8 cellular contexts compared by ENCODE assay signal in the genomic region with DNA sequence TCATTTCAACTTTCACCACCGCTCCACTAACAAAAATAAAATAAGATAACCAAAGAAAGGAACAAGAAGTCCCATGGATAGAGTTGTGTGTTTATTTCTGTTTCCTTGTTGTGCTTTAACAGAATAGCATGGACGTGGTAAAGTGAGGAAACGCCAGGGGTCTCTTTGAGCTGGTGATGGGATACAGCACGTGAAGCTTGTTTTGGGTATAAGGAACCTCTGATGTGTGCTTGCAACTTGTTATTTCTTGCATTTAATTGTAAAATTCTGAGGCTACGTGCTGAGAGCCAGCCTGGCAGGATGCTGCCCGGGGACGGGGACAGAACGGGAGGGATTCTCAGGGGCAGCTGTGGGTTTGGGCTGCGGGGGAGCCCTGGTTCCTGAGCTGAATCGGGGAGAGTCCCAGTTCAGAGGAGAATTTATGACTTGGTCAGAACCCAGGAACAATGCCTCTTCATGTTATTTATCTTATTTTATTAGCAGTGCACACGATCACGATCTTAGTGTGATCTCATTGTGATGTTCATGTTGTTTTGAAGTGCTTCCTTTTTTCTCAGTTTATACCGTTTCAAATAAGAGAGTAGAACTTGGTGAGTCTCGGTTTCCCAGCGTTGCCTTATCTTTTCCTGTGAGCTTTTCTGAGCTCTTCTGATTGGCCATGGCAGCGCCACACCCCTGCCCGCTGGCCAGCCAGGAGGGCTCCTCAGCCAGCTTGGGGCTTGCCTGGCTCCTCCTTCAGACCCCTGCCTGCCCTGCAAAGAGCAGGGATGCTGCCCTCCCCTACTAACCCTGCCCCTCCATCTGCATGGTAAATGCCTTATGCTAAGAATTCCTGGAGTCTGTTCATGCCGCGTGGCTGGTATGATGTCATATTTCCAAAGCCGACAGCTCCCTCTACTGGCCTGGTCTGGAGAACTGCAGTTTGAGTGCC.
DNase-seq lines count a peak whose midpoint lies in the region; ATAC-seq and TF ChIP-seq lines count a peak whose summit lies in the region.

No MANE protein-coding gene starts in this region.

- H3K4me1 Mint-ChIP-seq in GM23338, result peaks cover 34% of the 10 kb centered on the region
- H3K4me1 Mint-ChIP-seq in activated T-helper 2 cell treated with anti-CD3 and anti-CD28 coated beads, Interferon-gamma antibody, Interleukin-2, Interleukin-4, amounts not matched to agents 10 μg/mL and 5 μg/mL and 100 μg/mL, durations not matched to agents 14 hours and 24 hours and 36 hours (ENCODE audit: low read depth), result peaks cover 53% of the 10 kb centered on the region
- H3K4me1 Mint-ChIP-seq in natural killer cell treated with Interleukin-12 subunit alpha and Interleukin-12 subunit beta and Interleukin-15 and Interleukin-18, amount 100 ng/mL, for 72 hours (ENCODE audit: low read depth in 2 of 2), result peaks cover 52 to 57% of the 10 kb centered on the region in 2 donors

- no peaks in the 10 kb centered on the region; the same call in 1 of the 3 replicates for H3K9me3 Mint-ChIP-seq in GM23338
- peaks cover 6% of the 10 kb centered on the region for H3K9me3 Mint-ChIP-seq in activated T-helper 2 cell treated with anti-CD3 and anti-CD28 coated beads, Interferon-gamma antibody, Interleukin-2, Interleukin-4, amounts not matched to agents 10 μg/mL and 5 μg/mL and 100 μg/mL, durations not matched to agents 14 hours and 24 hours and 36 hours
- peaks cover 4% of the 10 kb centered on the region for H3K9me3 Mint-ChIP-seq in natural killer cell treated with Interleukin-12 subunit alpha and Interleukin-12 subunit beta and Interleukin-15 and Interleukin-18, amount 100 ng/mL, for 72 hours

- H2AFZ ChIP-seq in GM23338, result peak overlapping the region; percentile 1; the same call in 1 of the 2 replicates

- no peaks in the 10 kb centered on the region for H3K9me2 ChIP-seq in GM23338 (ENCODE audit: insufficient read depth)

- H3K36me3 ChIP-seq in GM23338 (ENCODE audit: insufficient read depth), result no peaks in the 10 kb centered on the region

- H3F3A ChIP-seq in GM23338 (replicated peaks; ENCODE audit: low read depth), result no peaks in the 10 kb centered on the region

- intact Hi-C loops in activated T-helper 2 cell treated with anti-CD3 and anti-CD28 coated beads, Interferon-gamma antibody, Interleukin-2, Interleukin-4, amounts not matched to agents 10 μg/mL and 5 μg/mL and 100 μg/mL, durations not matched to agents 14 hours and 24 hours and 36 hours (cut with micrococcal nuclease), result loop anchor here (1.0 to 2.0 kb wide), 6 partner anchors 16 to 175 kb away; partner anchors contain the start of genes ANKRD33B and DAP

- H3K27me3 ChIP-seq in GM23338 (ENCODE audit: insufficient read depth), result no peaks in the 10 kb centered on the region

- peaks cover 17% of the 10 kb centered on the region for H3K27me3 Mint-ChIP-seq in GM23338 (ENCODE audit: insufficient read depth, low read depth, poor library complexity)
- no peaks in the 10 kb centered on the region for H3K27me3 Mint-ChIP-seq in activated T-helper 2 cell treated with anti-CD3 and anti-CD28 coated beads, Interferon-gamma antibody, Interleukin-2, Interleukin-4, amounts not matched to agents 10 μg/mL and 5 μg/mL and 100 μg/mL, durations not matched to agents 14 hours and 24 hours and 36 hours (ENCODE audit: low read depth)
- peaks cover 0 to 11% of the 10 kb centered on the region in 2 donors for H3K27me3 Mint-ChIP-seq in natural killer cell treated with Interleukin-12 subunit alpha and Interleukin-12 subunit beta and Interleukin-15 and Interleukin-18, amount 100 ng/mL, for 72 hours

- DNase-seq in ELF-1 (ENCODE audit: low read depth, low spot score) (peak; percentile 99), GM23338 (ENCODE audit: low spot score) (peak; percentile 99), Kasumi-1 (lab: John Stamatoyannopoulos, UW) (peak; percentile 94), RPMI8226 (peak; percentile 76), fibroblast of pulmonary artery (ENCODE audit: low read depth) (peak; percentile 99)
- peak; percentile 72 for DNase-seq in activated T-helper 2 cell treated with anti-CD3 and anti-CD28 coated beads, Interferon-gamma antibody, Interleukin-2, Interleukin-4, amounts not matched to agents 10 μg/mL and 5 μg/mL and 100 μg/mL, durations not matched to agents 14 hours and 24 hours and 36 hours (ENCODE audit: low spot score)
- DNase-seq in natural killer cell treated with Interleukin-12 subunit alpha and Interleukin-12 subunit beta and Interleukin-15 and Interleukin-18, amount 100 ng/mL, for 72 hours (ENCODE audit: low spot score), result peak; percentile 84
- DNase-seq in stimulated activated naive CD4-positive, alpha-beta T cell treated with Interleukin-2 at 50 U/mL for 16 hours (lab: John Stamatoyannopoulos, UW), result peak; percentile 69

- no peaks in the 10 kb centered on the region for H3K79me2 ChIP-seq in GM23338 (replicated peaks; ENCODE audit: insufficient read depth)

- ATAC-seq in GM23338, result peak; percentile 99
- ATAC-seq in natural killer cell treated with Interleukin-12 subunit alpha and Interleukin-12 subunit beta and Interleukin-15 and Interleukin-18, amount 100 ng/mL, for 72 hours, result peak; percentile 85 to 92

- H3K4me2 ChIP-seq in GM23338, result peak overlapping the region; percentile 78

- no peaks in the 10 kb centered on the region; the same call in 2 of the 3 replicates for H3K36me3 Mint-ChIP-seq in GM23338 (ENCODE audit: low read depth)
- H3K36me3 Mint-ChIP-seq in activated T-helper 2 cell treated with anti-CD3 and anti-CD28 coated beads, Interferon-gamma antibody, Interleukin-2, Interleukin-4, amounts not matched to agents 10 μg/mL and 5 μg/mL and 100 μg/mL, durations not matched to agents 14 hours and 24 hours and 36 hours (ENCODE audit: low read depth), result peaks cover 36% of the 10 kb centered on the region
- H3K36me3 Mint-ChIP-seq in natural killer cell treated with Interleukin-12 subunit alpha and Interleukin-12 subunit beta and Interleukin-15 and Interleukin-18, amount 100 ng/mL, for 72 hours, result peaks cover 7% of the 10 kb centered on the region

- H3K27ac ChIP-seq in GM23338 (ENCODE audit: low read depth), result peak overlapping the region; percentile 28; the same call in 1 of the 2 replicates

- H3K27ac Mint-ChIP-seq in GM23338, result peak overlapping the region; percentile 94
- H3K27ac Mint-ChIP-seq in activated T-helper 2 cell treated with anti-CD3 and anti-CD28 coated beads, Interferon-gamma antibody, Interleukin-2, Interleukin-4, amounts not matched to agents 10 μg/mL and 5 μg/mL and 100 μg/mL, durations not matched to agents 14 hours and 24 hours and 36 hours, result peak overlapping the region; percentile 91
- peak overlapping the region; percentile 65 to 66 for H3K27ac Mint-ChIP-seq in natural killer cell treated with Interleukin-12 subunit alpha and Interleukin-12 subunit beta and Interleukin-15 and Interleukin-18, amount 100 ng/mL, for 72 hours

- peak overlapping the region; percentile 74 for H3K4me3 Mint-ChIP-seq in GM23338
- H3K4me3 Mint-ChIP-seq in activated T-helper 2 cell treated with anti-CD3 and anti-CD28 coated beads, Interferon-gamma antibody, Interleukin-2, Interleukin-4, amounts not matched to agents 10 μg/mL and 5 μg/mL and 100 μg/mL, durations not matched to agents 14 hours and 24 hours and 36 hours (ENCODE audit: low read depth), result peak overlapping the region; percentile 76
- peak overlapping the region; percentile 93 for H3K4me3 Mint-ChIP-seq in natural killer cell treated with Interleukin-12 subunit alpha and Interleukin-12 subunit beta and Interleukin-15 and Interleukin-18, amount 100 ng/mL, for 72 hours

- H3K4me1 ChIP-seq in GM23338 (ENCODE audit: insufficient read depth), result peaks cover 8% of the 10 kb centered on the region; the same call in 1 of the 2 replicates

- H4K20me1 ChIP-seq in GM23338 (replicated peaks; ENCODE audit: insufficient read depth), result no peaks in the 10 kb centered on the region

- H3K4me3 ChIP-seq in GM23338, result peak overlapping the region; percentile 48
- peak overlapping the region; percentile 43 for H3K4me3 ChIP-seq in fibroblast of pulmonary artery (replicated peaks; ENCODE audit: low read depth, low read length)

- peak; percentile 98 for TF ChIP-seq CTCF in GM23338 (conservative IDR thresholded peaks at IDR 0.05; ENCODE audit: low read depth in 2 of 2)
- peak; percentile 91 for TF ChIP-seq CTCF in fibroblast of pulmonary artery (IDR thresholded peaks at IDR 0.05; ENCODE audit: low read length, missing control alignments)

TF ChIP-seq in GM23338, 12 proteins besides CTCF, POLR2A, EP300 and RAD21 (continues in another document):
- TF ChIP-seq POLR2AphosphoS5 (IDR thresholded peaks at IDR 0.05; ENCODE audit: low read depth), result peak; percentile 36; the same call in 1 of the 2 replicates
- no peak for TF ChIP-seq EZH2phosphoT487 (IDR thresholded peaks at IDR 0.05; ENCODE audit: unreplicated experiment)
- TF ChIP-seq JUNB (IDR thresholded peaks at IDR 0.05; ENCODE audit: unreplicated experiment), result no peak

Comparison
In these comparisons a context has a peak if more than half of its experiments do, and no peak if none do; other contexts are left out.
1. Peak in every context shown above with its lines: DNase-seq, ATAC-seq, H3K4me3 ChIP-seq and H3K27ac ChIP-seq.